Comparison of ENCODE assay signal across 10 cellular contexts in genomic region chr3:177069514-177070329, GRCh38.
A peak's percentile ranks its signal among the peaks of the same experiment; 100 is the strongest.
DNase-seq lines count a peak whose midpoint lies in the region; ATAC-seq and TF ChIP-seq lines count a peak whose summit lies in the region.
"Had no signal": no experiment of that assay in that cellular context is flagged by ENCODE, and none has a peak within 500 bp of the region (broad histone marks: within the 10 kb centered on the region; RNA-seq: fewer than 3 reads in every experiment).

No MANE protein-coding gene starts in this region.

- no peaks in the 10 kb centered on the region for H3K27me3 Mint-ChIP-seq in stimulated activated naive CD8-positive, alpha-beta T cell treated with anti-CD3 and anti-CD28 coated beads, Interleukin-15, amount 100 ng/mL, for 72 hours
- no peaks in the 10 kb centered on the region for H3K27me3 Mint-ChIP-seq in natural killer cell (ENCODE audit: low read depth in 2 of 2)

- peak overlapping the region; percentile 40 for H3K9ac ChIP-seq in SK-N-MC (ENCODE audit: insufficient read length)

- peak overlapping the region; percentile 98 for H3K27ac ChIP-seq in SK-N-MC

- H3K9me3 Mint-ChIP-seq in stimulated activated naive CD8-positive, alpha-beta T cell treated with anti-CD3 and anti-CD28 coated beads, Interleukin-15, amount 100 ng/mL, for 72 hours = no peaks in the 10 kb centered on the region
- no peaks in the 10 kb centered on the region for H3K9me3 Mint-ChIP-seq in natural killer cell

- TF ChIP-seq CTCF in natural killer cell (IDR thresholded peaks at IDR 0.05) = no peak

- no peak overlapping the region for H3K4me3 Mint-ChIP-seq in stimulated activated naive CD8-positive, alpha-beta T cell treated with anti-CD3 and anti-CD28 coated beads, Interleukin-15, amount 100 ng/mL, for 72 hours
- H3K4me3 Mint-ChIP-seq in natural killer cell = no peak overlapping the region

- intact Hi-C loops in natural killer cell (cut with micrococcal nuclease) = no loop called here

- peak overlapping the region; percentile 1; the same call in 1 of the 2 replicates for H3K4me3 ChIP-seq in SK-N-MC

- peaks cover 40% of the 10 kb centered on the region for H3K4me1 Mint-ChIP-seq in stimulated activated naive CD8-positive, alpha-beta T cell treated with anti-CD3 and anti-CD28 coated beads, Interleukin-15, amount 100 ng/mL, for 72 hours
- H3K4me1 Mint-ChIP-seq in natural killer cell = peaks cover 51 to 52% of the 10 kb centered on the region in 2 donors

- H3K27ac Mint-ChIP-seq in stimulated activated naive CD8-positive, alpha-beta T cell treated with anti-CD3 and anti-CD28 coated beads, Interleukin-15, amount 100 ng/mL, for 72 hours = peak overlapping the region; percentile 14 to 59
- H3K27ac Mint-ChIP-seq in natural killer cell = no peak overlapping the region

- H3K9me3 ChIP-seq in SK-N-MC (ENCODE audit: low read depth, low read length) = peaks cover 10% of the 10 kb centered on the region

- no peak for DNase-seq in stimulated activated naive CD8-positive, alpha-beta T cell treated with anti-CD3 and anti-CD28 coated beads, Interleukin-15, amount 100 ng/mL, for 72 hours
- DNase-seq in stimulated activated naive CD8-positive, alpha-beta T cell treated with anti-CD3 and anti-CD28 coated beads, Interleukin-15, Interleukin-2, amounts not matched to agents 100 U/mL and 50 U/mL, for 24 hours = no peak
- DNase-seq in SK-N-MC (ENCODE audit: low read depth, low spot score) = peak; percentile 98
- DNase-seq in fibroblast of gingiva (ENCODE audit: low read depth) = peak; percentile 42
- no peak for DNase-seq in stimulated activated CD4-positive, alpha-beta T cell treated with anti-CD3 and anti-CD28 coated beads, Interleukin-2, amount 100 ng/mL, for 24 hours
- no peak for DNase-seq in NCI-H2107 (lab: John Stamatoyannopoulos, UW)
- no peak for DNase-seq in natural killer cell
- DNase-seq: activated effector memory CD4-positive, alpha-beta T cell treated with Interleukin-2 at 50 U/mL for 16 hours; NCI-H2171 treated with DMSO at 0.1 percent for 48 hours had no signal

- H3K36me3 Mint-ChIP-seq in natural killer cell = no peaks in the 10 kb centered on the region

- no peak for ATAC-seq in stimulated activated naive CD8-positive, alpha-beta T cell treated with anti-CD3 and anti-CD28 coated beads, Interleukin-15, amount 100 ng/mL, for 72 hours
- no peak for ATAC-seq in stimulated activated naive CD8-positive, alpha-beta T cell treated with anti-CD3 and anti-CD28 coated beads, Interleukin-15, Interleukin-2, amounts not matched to agents 100 U/mL and 50 U/mL, for 24 hours
- ATAC-seq in GM19328 (IDR thresholded peaks at IDR 0.05; ENCODE audit: unreplicated experiment) = no peak
- no peak for ATAC-seq in natural killer cell

- peaks cover 57% of the 10 kb centered on the region for H3K36me3 ChIP-seq in SK-N-MC (ENCODE audit: insufficient read depth, low read length)

Comparison
In these comparisons a context has a peak if more than half of its experiments do, and no peak if none do; other contexts are left out.
1. DNase-seq: peak in SK-N-MC (single experiment) and fibroblast of gingiva (single experiment); none in stimulated activated naive CD8-positive, alpha-beta T cell treated with anti-CD3 and anti-CD28 coated beads, Interleukin-15, amount 100 ng/mL, for 72 hours (0 of 2), stimulated activated naive CD8-positive, alpha-beta T cell treated with anti-CD3 and anti-CD28 coated beads, Interleukin-15, Interleukin-2, amounts not matched to agents 100 U/mL and 50 U/mL, for 24 hours (single experiment), stimulated activated CD4-positive, alpha-beta T cell treated with anti-CD3 and anti-CD28 coated beads, Interleukin-2, amount 100 ng/mL, for 24 hours (0 of 2), NCI-H2107 (single experiment) and natural killer cell (single experiment).
2. H3K27ac Mint-ChIP-seq: peak in stimulated activated naive CD8-positive, alpha-beta T cell treated with anti-CD3 and anti-CD28 coated beads, Interleukin-15, amount 100 ng/mL, for 72 hours (2 of 2); none in natural killer cell (0 of 2).